ENCODE assay signal across 8 cellular contexts in genomic region chr2:238158807-238159539, GRCh38. TPM values are rescaled to one million over a fixed set of nuclear protein-coding genes. Genes with fewer than 3 reads are reported as not detected.
DNase-seq lines count a peak whose midpoint lies in the region; ATAC-seq and TF ChIP-seq lines count a peak whose summit lies in the region.

ERFE (plus strand) TSS chr2:238158970; CDS start chr2:238159008, 38 bp downstream.

- intact Hi-C loops in heart left ventricle (cut with DNase I), result loop anchor here in 2 of 10 donors (5.0 to 10.0 kb wide), 2 partner anchors 96 to 103 kb away; no protein-coding TSS in a partner anchor
- intact Hi-C loops in sciatic nerve (cut with DNase I), result no loop called here

- peak; percentile 41 for DNase-seq in CD1c-positive myeloid dendritic cell (ENCODE audit: extremely low spot score)
- DNase-seq in NT2/D1 (ENCODE audit: low read depth, low spot score), result peak; percentile 50
- DNase-seq in activated T-helper 9 cell treated with anti-CD3 and anti-CD28 coated beads, Interleukin-2, amount 50 U/mL, for 16 hours (ENCODE audit: low read depth), result peak; percentile 23
- DNase-seq in heart left ventricle, result peak in 3 of 5 donors; percentile 17 to 70 (median 36)
- DNase-seq in sciatic nerve (ENCODE audit: low spot score), result no peak
- no peak for DNase-seq in dedifferentiated amniotic fluid mesenchymal stem cell (ENCODE audit: extremely low spot score)

- peaks cover 7% of the 10 kb centered on the region; the same call in 1 of the 2 replicates for H3K9me3 ChIP-seq in NT2/D1 (ENCODE audit: insufficient read depth, low read length)
- H3K9me3 ChIP-seq in heart left ventricle, result no peaks in the 10 kb centered on the region

- peaks cover 14% of the 10 kb centered on the region for H3K4me1 ChIP-seq in NT2/D1 (ENCODE audit: insufficient read depth, insufficient read length)
- H3K4me1 ChIP-seq in heart left ventricle, result peaks cover 0 to 30% (median 6%) of the 10 kb centered on the region in 12 donors

- WGBS in heart left ventricle, 4 donors, result 2 to 8% (median 2%) methylated on average over 19 to 91 of the region's 94 CpGs

- H3K27me3 ChIP-seq in NT2/D1 (ENCODE audit: insufficient read depth, insufficient read length) (peaks cover 44% of the 10 kb centered on the region), heart left ventricle (peaks cover 10 to 38% (median 19%) of the 10 kb centered on the region in 9 donors)

- ATAC-seq in GM21360 (IDR thresholded peaks at IDR 0.05; ENCODE audit: unreplicated experiment) (peak; percentile 69), heart left ventricle (peak in 3 of 4 donors; percentile 9 to 40 (median 22)), sciatic nerve (peak; percentile 33), HG03565 (IDR thresholded peaks at IDR 0.05; ENCODE audit: unreplicated experiment) (no peak)

- H3K36me3 ChIP-seq in NT2/D1 (ENCODE audit: insufficient read depth, insufficient read length, low read length) (no peaks in the 10 kb centered on the region), heart left ventricle (no peaks in the 10 kb centered on the region)

- no peak for TF ChIP-seq POLR2A in heart left ventricle (IDR thresholded peaks at IDR 0.05)

- TF ChIP-seq CTCF in heart left ventricle (IDR thresholded peaks at IDR 0.05), result peak; percentile 20 to 63 (median 44)

- H3K4me3 ChIP-seq in NT2/D1 (ENCODE audit: insufficient read length, low read depth) (peak within 1 kb of the TSS; percentile 54), heart left ventricle (peak within 1 kb of the TSS in 8 of 12 donors; percentile 19 to 44 (median 34))

- no peak within 1 kb of the TSS for H3K27ac ChIP-seq in heart left ventricle

- H3K9ac ChIP-seq in NT2/D1 (ENCODE audit: insufficient read length, low read depth), result peak within 1 kb of the TSS; percentile 70

RNA-seq across cellular contexts. Expression of gene ERFE, which starts in this region (rescaled TPM):
- 1 to 10 TPM in 1 of 9 donors, under 1 TPM in 5, not detected in 3; 0.23 to 1.8 (median 0.65) TPM for total RNA-seq in heart left ventricle
- polyA plus RNA-seq in heart left ventricle, result under 1 TPM; 0.08 to 0.36 TPM
- total RNA-seq in sciatic nerve, result 0.58 TPM

Comparison
In these comparisons a context has a peak if more than half of its experiments do, and no peak if none do; other contexts are left out.
1. Peak in ATAC-seq in sciatic nerve; RNA of the gene not detected or under 1 TPM.
2. DNase-seq: peak in CD1c-positive myeloid dendritic cell (single experiment), NT2/D1 (single experiment), activated T-helper 9 cell treated with anti-CD3 and anti-CD28 coated beads, Interleukin-2, amount 50 U/mL, for 16 hours (single experiment) and heart left ventricle (3 of 5); none in sciatic nerve (single experiment) and dedifferentiated amniotic fluid mesenchymal stem cell (single experiment).